Comparison of ENCODE assay signal across 19 cellular contexts in the genomic region with DNA sequence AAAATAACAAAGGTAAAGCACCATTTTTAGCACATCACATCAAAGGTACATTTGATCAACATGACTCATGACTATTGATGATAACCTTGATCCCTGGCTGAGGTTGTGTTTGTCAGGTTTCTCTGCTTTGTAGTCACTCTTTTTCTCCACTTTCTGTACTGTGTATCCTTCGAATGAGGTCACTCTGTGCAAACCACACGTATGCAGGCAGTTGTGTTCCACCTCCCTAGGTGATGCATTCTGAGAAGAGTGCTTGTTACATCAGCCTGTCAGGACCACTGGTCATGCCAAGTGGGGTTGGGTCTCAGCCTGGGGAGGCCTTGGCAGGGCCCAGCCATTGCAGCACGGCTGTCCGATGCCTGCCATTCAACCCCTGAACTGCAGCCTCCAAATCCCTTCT.
DNase-seq lines count a peak whose midpoint lies in the region; ATAC-seq and TF ChIP-seq lines count a peak whose summit lies in the region.
"Had no signal": no experiment of that assay in that cellular context is flagged by ENCODE, and none has a peak within 500 bp of the region (broad histone marks: within the 10 kb centered on the region; RNA-seq: fewer than 3 reads in every experiment).

No MANE protein-coding gene starts in this region.

- H3K27me3 Mint-ChIP-seq in activated CD8-positive, alpha-beta T cell treated with anti-CD3 and anti-CD28 coated beads for 36 hours, result no peaks in the 10 kb centered on the region
- H3K27me3 Mint-ChIP-seq in activated CD8-positive, alpha-beta T cell treated with anti-CD3 and anti-CD28 coated beads, Interleukin-2, amount 10 ng/mL, durations not matched to agents 7 days and 5 days (ENCODE audit: low read depth), result no peaks in the 10 kb centered on the region
- H3K27me3 Mint-ChIP-seq in central memory CD8-positive, alpha-beta T cell, result no peaks in the 10 kb centered on the region
- H3K27me3 Mint-ChIP-seq: CD4-positive, alpha-beta T cell had no signal

- H3K4me3 Mint-ChIP-seq in activated CD8-positive, alpha-beta T cell treated with anti-CD3 and anti-CD28 coated beads for 36 hours, result no peak overlapping the region
- H3K4me3 Mint-ChIP-seq in activated CD8-positive, alpha-beta T cell treated with anti-CD3 and anti-CD28 coated beads, Interleukin-2, amount 10 ng/mL, durations not matched to agents 7 days and 5 days, result no peak overlapping the region
- H3K4me3 Mint-ChIP-seq in central memory CD8-positive, alpha-beta T cell, result no peak overlapping the region
- H3K4me3 Mint-ChIP-seq: CD4-positive, alpha-beta T cell; HFFc6 had no signal

- H2AFZ ChIP-seq in mesenchymal stem cell (ENCODE audit: low read depth, low read length), result no peak overlapping the region

- peaks cover 7% of the 10 kb centered on the region for H3K9me3 Mint-ChIP-seq in activated CD8-positive, alpha-beta T cell treated with anti-CD3 and anti-CD28 coated beads for 36 hours
- no peaks in the 10 kb centered on the region for H3K9me3 Mint-ChIP-seq in activated CD8-positive, alpha-beta T cell treated with anti-CD3 and anti-CD28 coated beads, Interleukin-2, amount 10 ng/mL, durations not matched to agents 7 days and 5 days (ENCODE audit: insufficient read depth)
- H3K9me3 Mint-ChIP-seq in central memory CD8-positive, alpha-beta T cell, result no peaks in the 10 kb centered on the region
- H3K9me3 Mint-ChIP-seq: CD4-positive, alpha-beta T cell; HFFc6 had no signal

- no peak overlapping the region for H3K18ac ChIP-seq in mesenchymal stem cell (ENCODE audit: low read depth in 1 of 2, low read length in 2 of 2)

- intact Hi-C loops in activated CD8-positive, alpha-beta T cell treated with anti-CD3 and anti-CD28 coated beads for 36 hours (cut with micrococcal nuclease), result no loop called here
- intact Hi-C loops in posterior vena cava (cut with DNase I), result no loop called here

- CTCF ChIA-PET in activated CD8-positive, alpha-beta T cell treated with anti-CD3 and anti-CD28 coated beads for 36 hours (lab: Charles Lee), result no interaction called here
- CTCF ChIA-PET in activated CD8-positive, alpha-beta T cell treated with anti-CD3 and anti-CD28 coated beads, Interleukin-2, amount 10 ng/mL, durations not matched to agents 7 days and 5 days (lab: Charles Lee), result no interaction called here

- no peak overlapping the region for H3K4ac ChIP-seq in mesenchymal stem cell (ENCODE audit: low read depth in 1 of 2, low read length in 2 of 2)

- H3K14ac ChIP-seq in mesenchymal stem cell (ENCODE audit: low read length in 2 of 2), result no peak overlapping the region

- no peak overlapping the region for H3K4me3 ChIP-seq in mesenchymal stem cell (ENCODE audit: insufficient read depth in 1 of 2, low read depth in 1 of 2, low read length in 2 of 2)
- H3K4me3 ChIP-seq: A549, K562, Peyer's patch had no signal

- H2BK120ac ChIP-seq in mesenchymal stem cell (ENCODE audit: low read depth, low read length), result no peak overlapping the region

- H3K79me1 ChIP-seq in mesenchymal stem cell (replicated peaks; ENCODE audit: low read length, poor library complexity, severe bottlenecking), result peaks cover 13% of the 10 kb centered on the region

- H3K4me1 Mint-ChIP-seq in activated CD8-positive, alpha-beta T cell treated with anti-CD3 and anti-CD28 coated beads for 36 hours (ENCODE audit: low read depth), result peaks cover 25% of the 10 kb centered on the region
- H3K4me1 Mint-ChIP-seq in activated CD8-positive, alpha-beta T cell treated with anti-CD3 and anti-CD28 coated beads, Interleukin-2, amount 10 ng/mL, durations not matched to agents 7 days and 5 days (ENCODE audit: low read depth), result peaks cover 16% of the 10 kb centered on the region
- H3K4me1 Mint-ChIP-seq in central memory CD8-positive, alpha-beta T cell, result peaks cover 33% of the 10 kb centered on the region

- H3K27me3 ChIP-seq in mesenchymal stem cell (ENCODE audit: control insufficient read depth in 1 of 2, insufficient read depth in 1 of 2, low read length in 2 of 2), result no peaks in the 10 kb centered on the region
- H3K27me3 ChIP-seq: Peyer's patch had no signal

- no peak overlapping the region for H2BK15ac ChIP-seq in mesenchymal stem cell (ENCODE audit: low read depth, poor library complexity, severe bottlenecking)

- peak overlapping the region in 1 of 2 experiments; percentile 57 for H2BK12ac ChIP-seq in mesenchymal stem cell (ENCODE audit: low read length in 2 of 2)

- H3K27ac ChIP-seq in mesenchymal stem cell (ENCODE audit: low read length, poor library complexity, severe bottlenecking), result no peak overlapping the region
- H3K27ac ChIP-seq: A549, Peyer's patch had no signal

- POLR2A ChIA-PET in activated CD8-positive, alpha-beta T cell treated with anti-CD3 and anti-CD28 coated beads for 36 hours (lab: Charles Lee), result no interaction called here
- POLR2A ChIA-PET in activated CD8-positive, alpha-beta T cell treated with anti-CD3 and anti-CD28 coated beads, Interleukin-2, amount 10 ng/mL, durations not matched to agents 7 days and 5 days (lab: Charles Lee), result no interaction called here

- H2AK5ac ChIP-seq in mesenchymal stem cell (ENCODE audit: low read length, severe bottlenecking), result no peak overlapping the region

- peak; percentile 90 for ATAC-seq in activated CD8-positive, alpha-beta T cell treated with anti-CD3 and anti-CD28 coated beads for 36 hours
- no peak for ATAC-seq in activated CD8-positive, alpha-beta T cell treated with anti-CD3 and anti-CD28 coated beads, Interleukin-2, amount 10 ng/mL, durations not matched to agents 7 days and 5 days
- no peak for ATAC-seq in central memory CD8-positive, alpha-beta T cell (replicated peaks; ENCODE audit: extremely low read depth, poor library complexity, severe bottlenecking)
- ATAC-seq: A549, K562 had no signal

- H3K4me1 ChIP-seq in mesenchymal stem cell (ENCODE audit: control insufficient read depth, insufficient read depth, low read depth, low read length), result peaks cover 12% of the 10 kb centered on the region
- H3K4me1 ChIP-seq: Peyer's patch had no signal

- peak overlapping the region; percentile 9 for H3K27ac Mint-ChIP-seq in activated CD8-positive, alpha-beta T cell treated with anti-CD3 and anti-CD28 coated beads for 36 hours
- H3K27ac Mint-ChIP-seq in activated CD8-positive, alpha-beta T cell treated with anti-CD3 and anti-CD28 coated beads, Interleukin-2, amount 10 ng/mL, durations not matched to agents 7 days and 5 days, result no peak overlapping the region
- peak overlapping the region; percentile 22 for H3K27ac Mint-ChIP-seq in central memory CD8-positive, alpha-beta T cell (ENCODE audit: low read depth)
- H3K27ac Mint-ChIP-seq: CD4-positive, alpha-beta T cell; HFFc6 had no signal

- H3K23ac ChIP-seq in mesenchymal stem cell (ENCODE audit: low read length in 2 of 2), result no peak overlapping the region

- no peak for TF ChIP-seq CTCF in activated CD8-positive, alpha-beta T cell treated with anti-CD3 and anti-CD28 coated beads for 36 hours (IDR thresholded peaks at IDR 0.05)

- peaks cover 43% of the 10 kb centered on the region for H3K36me3 Mint-ChIP-seq in activated CD8-positive, alpha-beta T cell treated with anti-CD3 and anti-CD28 coated beads for 36 hours (ENCODE audit: low read depth)
- peaks cover 35% of the 10 kb centered on the region for H3K36me3 Mint-ChIP-seq in activated CD8-positive, alpha-beta T cell treated with anti-CD3 and anti-CD28 coated beads, Interleukin-2, amount 10 ng/mL, durations not matched to agents 7 days and 5 days (ENCODE audit: low read depth)
- peaks cover 12% of the 10 kb centered on the region for H3K36me3 Mint-ChIP-seq in central memory CD8-positive, alpha-beta T cell (ENCODE audit: insufficient read depth)

- no peak overlapping the region for H3K9ac ChIP-seq in mesenchymal stem cell (ENCODE audit: low read length)

- no peak overlapping the region for H3K4me2 ChIP-seq in mesenchymal stem cell (ENCODE audit: low read length, poor library complexity, severe bottlenecking)
- H3K4me2 ChIP-seq: A549 had no signal

- peaks cover 4 to 35% of the 10 kb centered on the region in 2 experiments for H3K36me3 ChIP-seq in mesenchymal stem cell (ENCODE audit: control insufficient read depth in 1 of 2, insufficient read depth in 2 of 2, low read depth in 1 of 2, low read length in 2 of 2)

- no peak overlapping the region for H4K91ac ChIP-seq in mesenchymal stem cell (ENCODE audit: low read length)

- no peak overlapping the region for H4K8ac ChIP-seq in mesenchymal stem cell (ENCODE audit: low read length)

- 93% methylated on average over 2 of the region's 4 CpGs for WGBS in mesenchymal stem cell

- no peaks in the 10 kb centered on the region for H3K9me3 ChIP-seq in mesenchymal stem cell (ENCODE audit: control insufficient read depth, low read length)
- H3K9me3 ChIP-seq: A549, Caco-2, Peyer's patch had no signal

- peak; percentile 22 for DNase-seq in activated CD8-positive, alpha-beta T cell treated with anti-CD3 and anti-CD28 coated beads for 36 hours
- no peak for DNase-seq in activated CD8-positive, alpha-beta T cell treated with anti-CD3 and anti-CD28 coated beads, Interleukin-2, amount 10 ng/mL, durations not matched to agents 7 days and 5 days
- DNase-seq in stimulated activated CD4-positive, alpha-beta T cell treated with anti-CD3 and anti-CD28 coated beads, Interleukin-1b, Interleukin-23, amount 100 ng/mL, for 48 hours, result peak; percentile 9
- no peak for DNase-seq in stimulated activated CD4-positive, alpha-beta T cell treated with anti-CD3 and anti-CD28 coated beads, Interleukin-4, amount 100 ng/mL, for 1 hour
- no peak for DNase-seq in central memory CD8-positive, alpha-beta T cell (ENCODE audit: low spot score in 2 of 2)
- no peak for DNase-seq in mesenchymal stem cell
- no peak for DNase-seq in posterior vena cava (ENCODE audit: low spot score)
- DNase-seq: Caco-2; CD4-positive, alpha-beta T cell; H7; HFFc6; NCI-H1092 treated with DMSO at 0.1 percent for 48 hours; NCI-H146; NCI-H2081; NCI-H2171 treated with DMSO at 0.1 percent for 48 hours; NCI-H446 treated with DMSO at 0.1 percent for 48 hours; Peyer's patch had no signal

- H2BK5ac ChIP-seq in mesenchymal stem cell (ENCODE audit: low read depth, low read length, poor library complexity, severe bottlenecking), result no peak overlapping the region

Comparison
In these comparisons a context has a peak if more than half of its experiments do, and no peak if none do; other contexts are left out.
1. DNase-seq: peak in activated CD8-positive, alpha-beta T cell treated with anti-CD3 and anti-CD28 coated beads for 36 hours (single experiment) and stimulated activated CD4-positive, alpha-beta T cell treated with anti-CD3 and anti-CD28 coated beads, Interleukin-1b, Interleukin-23, amount 100 ng/mL, for 48 hours (single experiment); none in activated CD8-positive, alpha-beta T cell treated with anti-CD3 and anti-CD28 coated beads, Interleukin-2, amount 10 ng/mL, durations not matched to agents 7 days and 5 days (single experiment), stimulated activated CD4-positive, alpha-beta T cell treated with anti-CD3 and anti-CD28 coated beads, Interleukin-4, amount 100 ng/mL, for 1 hour (single experiment), central memory CD8-positive, alpha-beta T cell (0 of 2), mesenchymal stem cell (single experiment) and posterior vena cava (single experiment).